ENCODE assay signal across 10 cellular contexts in the genomic region with DNA sequence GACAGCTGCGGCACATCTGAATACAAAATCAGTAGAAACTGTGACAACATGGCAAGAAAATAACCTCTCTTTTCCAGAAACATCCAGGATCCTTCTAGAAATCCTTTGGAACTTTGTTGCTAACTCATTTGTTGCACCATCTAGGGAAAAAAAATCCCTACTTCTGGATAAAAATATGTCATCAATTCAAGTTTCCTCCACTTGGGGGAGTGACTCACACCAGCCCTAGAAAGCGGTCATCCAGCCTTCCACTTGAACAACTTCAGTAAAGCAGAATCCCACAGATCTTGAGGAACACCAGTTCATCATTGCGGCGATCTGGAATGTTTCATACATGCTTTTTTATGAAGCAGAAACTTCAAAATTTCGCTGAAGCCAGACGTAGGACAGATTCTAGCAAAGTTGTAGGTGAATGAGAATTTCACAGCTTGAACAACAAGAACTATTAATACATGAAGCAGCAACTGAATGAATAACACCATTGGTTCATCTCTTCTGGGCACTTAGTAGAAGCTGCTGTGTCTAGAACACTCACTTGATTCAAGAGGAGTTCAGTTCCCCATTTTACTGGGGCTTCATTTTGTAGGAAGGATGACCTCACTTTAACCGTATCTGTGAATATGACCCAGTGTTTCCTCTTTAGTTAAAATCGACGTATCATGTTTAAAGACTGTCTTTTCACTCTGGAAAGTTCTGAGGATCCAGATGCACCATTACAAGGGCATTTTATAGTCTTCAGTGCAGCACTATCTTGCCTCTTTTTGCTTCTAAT. TPM values are rescaled to one million over a fixed set of nuclear protein-coding genes. Genes with fewer than 3 reads are reported as not detected.
DNase-seq lines count a peak whose midpoint lies in the region; ATAC-seq, FAIRE-seq and TF ChIP-seq lines count a peak whose summit lies in the region.
"Had no signal": no experiment of that assay in that cellular context is flagged by ENCODE, and none has a peak within 500 bp of the region (broad histone marks: within the 10 kb centered on the region; RNA-seq: fewer than 3 reads in every experiment).

No MANE protein-coding gene starts in this region.

- H4K20me1 ChIP-seq in SK-N-SH (ENCODE audit: insufficient read depth): no peaks in the 10 kb centered on the region

- H3K4me3 ChIP-seq in H7 (ENCODE audit: insufficient read depth, low read depth, low read length) (no peak overlapping the region), SK-N-SH (ENCODE audit: low read depth in 2 of 2, low read length in 1 of 2) (no peak overlapping the region), kidney (ENCODE audit: low read length in 2 of 2) (no peak overlapping the region)

- no peak for ATAC-seq in stimulated activated effector memory CD8-positive, alpha-beta T cell treated with anti-CD3 and anti-CD28 coated beads, Interleukin-12 subunit alpha, Interleukin-12 subunit beta, amount 100 ng/mL, for 72 hours

- H3F3A ChIP-seq in SK-N-SH (replicated peaks; ENCODE audit: insufficient read depth): no peaks in the 10 kb centered on the region

- H3K4me2 ChIP-seq in SK-N-SH: no peak overlapping the region

- POLR2A ChIA-PET in SK-N-SH (lab: Yijun Ruan, JAX): no interaction called here

- H3K36me3 Mint-ChIP-seq in stimulated activated effector memory CD8-positive, alpha-beta T cell treated with anti-CD3 and anti-CD28 coated beads, Interleukin-12 subunit alpha, Interleukin-12 subunit beta, amount 100 ng/mL, for 72 hours: no peaks in the 10 kb centered on the region
- H3K36me3 Mint-ChIP-seq: activated naive CD8-positive, alpha-beta T cell had no signal

- TF ChIP-seq CTCF in AG09319 (IDR thresholded peaks at IDR 0.05; ENCODE audit: low read depth, low read length) (peak; percentile 7), SK-N-SH (IDR thresholded peaks at IDR 0.05) (peak; percentile 52), kidney (IDR thresholded peaks at IDR 0.05; ENCODE audit: borderline replicate concordance, extremely low read depth, insufficient read depth) (peak; percentile 12)

- CTCF ChIA-PET in SK-N-SH (lab: Yijun Ruan, JAX): interaction anchor here (0.6 to 3.2 kb wide), 11 partner anchors 9 to 184 kb away, joined by 3 to 11 read pairs (median 3); no protein-coding TSS in a partner anchor

- no peak overlapping the region for H3K27ac Mint-ChIP-seq in stimulated activated effector memory CD8-positive, alpha-beta T cell treated with anti-CD3 and anti-CD28 coated beads, Interleukin-12 subunit alpha, Interleukin-12 subunit beta, amount 100 ng/mL, for 72 hours
- H3K27ac Mint-ChIP-seq: activated naive CD8-positive, alpha-beta T cell had no signal

- no peak overlapping the region for H3K9ac ChIP-seq in SK-N-SH
- H3K9ac ChIP-seq in kidney (ENCODE audit: low read length in 2 of 2): no peak overlapping the region

- H3K4me1 Mint-ChIP-seq in stimulated activated effector memory CD8-positive, alpha-beta T cell treated with anti-CD3 and anti-CD28 coated beads, Interleukin-12 subunit alpha, Interleukin-12 subunit beta, amount 100 ng/mL, for 72 hours: no peaks in the 10 kb centered on the region

- peaks cover 7% of the 10 kb centered on the region for H3K9me3 Mint-ChIP-seq in stimulated activated effector memory CD8-positive, alpha-beta T cell treated with anti-CD3 and anti-CD28 coated beads, Interleukin-12 subunit alpha, Interleukin-12 subunit beta, amount 100 ng/mL, for 72 hours

- H3K36me3 ChIP-seq in H7 (replicated peaks; ENCODE audit: control insufficient read depth, insufficient read depth, low read length): no peaks in the 10 kb centered on the region
- no peaks in the 10 kb centered on the region for H3K36me3 ChIP-seq in SK-N-SH (replicated peaks in 1 of 2; ENCODE audit: control insufficient read depth in 1 of 2, insufficient read depth in 2 of 2, low read length in 1 of 2)
- no peaks in the 10 kb centered on the region for H3K36me3 ChIP-seq in kidney (ENCODE audit: control insufficient read depth in 1 of 2, insufficient read depth in 2 of 2, low read length in 2 of 2)

- H3K4me3 Mint-ChIP-seq in stimulated activated effector memory CD8-positive, alpha-beta T cell treated with anti-CD3 and anti-CD28 coated beads, Interleukin-12 subunit alpha, Interleukin-12 subunit beta, amount 100 ng/mL, for 72 hours: no peak overlapping the region
- H3K4me3 Mint-ChIP-seq: activated naive CD8-positive, alpha-beta T cell had no signal

- H2AFZ ChIP-seq in SK-N-SH (ENCODE audit: low read depth): no peak overlapping the region

- TF ChIP-seq EP300 in SK-N-SH (IDR thresholded peaks at IDR 0.05; ENCODE audit: borderline replicate concordance in 1 of 2, low read depth in 1 of 2, low read length in 1 of 2): no peak

- WGBS in SK-N-SH (ENCODE audit: low lambda C conversion rate): 61% methylated on average over 9 of the region's 9 CpGs

- DNase-seq in AG09319 (ENCODE audit: extremely low read depth, low read depth): no peak
- DNase-seq in H7: peak; percentile 37
- DNase-seq in SK-N-SH: peak; percentile 11
- no peak for DNase-seq in kidney
- no peak for DNase-seq in OCI-M2 (lab: John Stamatoyannopoulos, UW; ENCODE audit: unreplicated experiment)
- DNase-seq in cardiac septum (ENCODE audit: low spot score): no peak
- DNase-seq in stimulated activated CD4-positive, alpha-beta T cell treated with anti-CD3 and anti-CD28 coated beads, Interleukin-2, amount 100 ng/mL, for 48 hours: no peak
- DNase-seq in stimulated activated effector memory CD8-positive, alpha-beta T cell treated with anti-CD3 and anti-CD28 coated beads, Interleukin-12 subunit alpha, Interleukin-12 subunit beta, amount 100 ng/mL, for 72 hours (ENCODE audit: low spot score in 2 of 2): no peak
- DNase-seq: stimulated activated CD4-positive, alpha-beta T cell treated with anti-CD3 and anti-CD28 coated beads, Interleukin-12 subunit alpha, Interleukin-12 subunit beta, amount 100 ng/mL, for 4 hours had no signal

- TF ChIP-seq RAD21 in SK-N-SH (IDR thresholded peaks at IDR 0.05; ENCODE audit: low read length): peak; percentile 45

- H3K27me3 ChIP-seq in H7 (ENCODE audit: control insufficient read depth, insufficient read depth, low read length) (no peaks in the 10 kb centered on the region), SK-N-SH (ENCODE audit: insufficient read depth) (no peaks in the 10 kb centered on the region)

- H3K79me2 ChIP-seq in SK-N-SH (ENCODE audit: insufficient read depth): no peaks in the 10 kb centered on the region

- no peak for FAIRE-seq in kidney (lab: Jason Lieb, UNC)

- H3K27ac ChIP-seq in SK-N-SH (ENCODE audit: low read depth in 2 of 2, low read length in 1 of 2) (no peak overlapping the region), kidney (ENCODE audit: low read depth in 2 of 2, low read length in 2 of 2) (no peak overlapping the region)

- H3K9me3 ChIP-seq in SK-N-SH (no peaks in the 10 kb centered on the region), kidney (ENCODE audit: control insufficient read depth in 1 of 2, low read length in 2 of 2) (no peaks in the 10 kb centered on the region)

- H3K9me2 ChIP-seq in SK-N-SH: no peaks in the 10 kb centered on the region

- H3K4me1 ChIP-seq in SK-N-SH (ENCODE audit: control insufficient read depth in 1 of 2, insufficient read depth in 2 of 2, low read depth in 1 of 2, low read length in 1 of 2) (peaks cover 0 to 6% of the 10 kb centered on the region in 2 experiments; a peak in 1 of 4 replicates), kidney (ENCODE audit: control insufficient read depth in 1 of 2, insufficient read depth in 1 of 2, low read depth in 1 of 2, low read length in 2 of 2) (no peaks in the 10 kb centered on the region)

- intact Hi-C loops in kidney (cut with DNase I): no loop called here
- intact Hi-C loops in cardiac septum (cut with DNase I): no loop called here

TF ChIP-seq in SK-N-SH, 30 proteins besides CTCF, POLR2A, EP300 and RAD21:
- 0 out of 2 replicates have a peak, but pooled peaks have one; percentile 3 for TF ChIP-seq SMC3 (IDR thresholded peaks at IDR 0.05; ENCODE audit: low read depth, low read length)
- no peak for TF ChIP-seq RFX5 (IDR thresholded peaks at IDR 0.05; ENCODE audit: low read length)
TF ChIP-seq in SK-N-SH: peak in this region for 1.

RNA-seq across cellular contexts. Expression of a gene that starts 48.0 kb away (rescaled TPM):
- total RNA-seq in H7 (2014; rRNA removed; shearing (Covaris generic)): 0.37 and 2.7 TPM in 2 replicates
- 1.1 and 1.6 TPM in 2 replicates for polyA plus RNA-seq in SK-N-SH (2012; rRNA removed)
- polyA plus RNA-seq in SK-N-SH (2012; cell fraction: cytosol; rRNA removed): 0.73 and 0.83 TPM in 2 replicates
- polyA plus RNA-seq in SK-N-SH (2012; cell fraction: nucleus; rRNA removed): 2.5 TPM in 2 replicates
- 0.09 TPM for total RNA-seq in kidney
- 1.1 TPM for polyA plus RNA-seq in kidney (ENCODE audit: insufficient read depth, low read depth, low replicate concordance)
- 0.32 TPM for total RNA-seq in cardiac septum

Comparison
In these comparisons a context has a peak if more than half of its experiments do, and no peak if none do; other contexts are left out.
1. DNase-seq: peak in H7 (single experiment) and SK-N-SH (single experiment); none in AG09319 (single experiment), kidney (single experiment), OCI-M2 (single experiment), cardiac septum (single experiment), stimulated activated CD4-positive, alpha-beta T cell treated with anti-CD3 and anti-CD28 coated beads, Interleukin-2, amount 100 ng/mL, for 48 hours (0 of 2) and stimulated activated effector memory CD8-positive, alpha-beta T cell treated with anti-CD3 and anti-CD28 coated beads, Interleukin-12 subunit alpha, Interleukin-12 subunit beta, amount 100 ng/mL, for 72 hours (0 of 2).
2. Peak in every context shown above with its lines, with median percentiles within 50 percentile points of each other: CTCF ChIP-seq.